8 cellular contexts compared by ENCODE assay signal in the genomic region with DNA sequence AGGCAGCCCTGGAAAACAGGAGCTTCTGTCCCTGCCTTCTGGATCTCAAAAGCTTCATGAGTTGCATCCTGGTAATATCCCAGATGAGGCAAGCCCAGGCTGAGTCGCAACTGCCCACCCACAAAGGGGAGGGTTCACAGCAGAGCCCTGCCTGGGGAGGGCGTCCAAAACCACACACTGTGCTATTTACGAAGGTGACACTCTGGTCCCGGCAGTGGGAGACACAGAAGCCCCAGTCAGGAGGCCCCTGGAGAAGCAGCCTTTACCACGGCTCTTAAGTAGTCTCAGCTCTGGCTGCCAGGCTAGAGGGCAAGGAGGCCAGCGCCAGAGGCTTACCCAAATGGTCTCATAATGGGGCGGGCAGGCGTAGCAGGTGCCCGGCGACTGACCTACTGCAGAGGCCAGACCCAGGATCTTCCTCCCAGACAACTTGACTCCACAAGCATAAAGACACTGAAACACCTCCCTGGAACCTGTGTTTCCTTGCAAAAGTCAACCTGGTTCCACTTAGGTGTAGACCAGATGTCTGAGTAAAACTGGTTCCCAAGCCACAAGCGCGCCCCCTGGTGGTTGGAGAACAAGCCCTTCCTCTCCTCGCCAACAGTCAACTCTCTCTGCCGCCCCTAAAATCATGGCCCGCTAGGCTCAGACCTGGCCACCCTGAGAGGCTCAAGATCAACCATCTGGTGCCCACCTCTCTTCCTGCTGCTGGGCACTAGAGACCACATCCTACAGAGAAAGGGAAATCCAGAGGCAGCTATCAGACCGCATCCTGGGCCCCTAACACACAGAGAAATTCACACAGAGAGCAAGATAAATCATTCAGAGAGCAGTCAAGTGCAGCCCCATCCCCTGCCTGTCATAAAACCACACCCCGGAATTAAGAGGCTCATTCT. TPM values are rescaled to one million over a fixed set of nuclear protein-coding genes. Genes with fewer than 3 reads are reported as not detected.
DNase-seq lines count a peak whose midpoint lies in the region; ATAC-seq lines count a peak whose summit lies in the region.

No MANE protein-coding gene starts in this region.

- H3K4me1 Mint-ChIP-seq in activated CD4-positive, alpha-beta T cell treated with anti-CD3 and anti-CD28 coated beads, Interleukin-2, amount 10 ng/mL, durations not matched to agents 7 days and 5 days = peaks cover 24% of the 10 kb centered on the region

- H3K9me3 Mint-ChIP-seq in activated CD4-positive, alpha-beta T cell treated with anti-CD3 and anti-CD28 coated beads, Interleukin-2, amount 10 ng/mL, durations not matched to agents 7 days and 5 days = no peaks in the 10 kb centered on the region

- H3K36me3 Mint-ChIP-seq in activated CD4-positive, alpha-beta T cell treated with anti-CD3 and anti-CD28 coated beads, Interleukin-2, amount 10 ng/mL, durations not matched to agents 7 days and 5 days (ENCODE audit: low read depth) = peaks cover 21% of the 10 kb centered on the region

- no peak overlapping the region for H3K27ac Mint-ChIP-seq in activated CD4-positive, alpha-beta T cell treated with anti-CD3 and anti-CD28 coated beads, Interleukin-2, amount 10 ng/mL, durations not matched to agents 7 days and 5 days

- peak; percentile 27 to 39 for DNase-seq in AML-193 (lab: John Stamatoyannopoulos, UW)
- peak; percentile 17 for DNase-seq in NCI-H187 treated with DMSO at 0.1 percent for 48 hours (lab: John Stamatoyannopoulos, UW)
- peak; percentile 94 for DNase-seq in activated CD4-positive, alpha-beta T cell treated with anti-CD3 and anti-CD28 coated beads, Interleukin-2, amount 10 ng/mL, durations not matched to agents 7 days and 5 days
- peak; percentile 28 to 59 for DNase-seq in dermis microvascular lymphatic vessel endothelial cell (ENCODE audit: low read depth in 2 of 2)
- DNase-seq in lung microvascular endothelial cell (ENCODE audit: low read depth in 2 of 2) = peak; percentile 68 to 76
- peak; percentile 91 for DNase-seq in stimulated activated CD8-positive, alpha-beta memory T cell treated with anti-CD3 and anti-CD28 coated beads, Interleukin-12 subunit alpha, Interleukin-12 subunit beta, amount 100 ng/mL, for 1 hour (ENCODE audit: low read depth)

- CTCF ChIA-PET in activated CD4-positive, alpha-beta T cell treated with anti-CD3 and anti-CD28 coated beads, Interleukin-2, amount 10 ng/mL, durations not matched to agents 7 days and 5 days (lab: Charles Lee) = interaction anchor here (1.0 to 1.5 kb wide), 4 partner anchors 12 to 324 kb away, joined by 3 to 4 read pairs (median 4); no protein-coding TSS in a partner anchor

- peaks cover 16% of the 10 kb centered on the region for H3K27me3 Mint-ChIP-seq in activated CD4-positive, alpha-beta T cell treated with anti-CD3 and anti-CD28 coated beads, Interleukin-2, amount 10 ng/mL, durations not matched to agents 7 days and 5 days

- POLR2A ChIA-PET in activated CD4-positive, alpha-beta T cell treated with anti-CD3 and anti-CD28 coated beads, Interleukin-2, amount 10 ng/mL, durations not matched to agents 7 days and 5 days (lab: Charles Lee) = no interaction called here

- peak; percentile 40 for ATAC-seq in GM18909 (IDR thresholded peaks at IDR 0.05; ENCODE audit: poor library complexity, unreplicated experiment)
- ATAC-seq in HG03108 (IDR thresholded peaks at IDR 0.05; ENCODE audit: unreplicated experiment) = no peak

- H3K4me3 Mint-ChIP-seq in activated CD4-positive, alpha-beta T cell treated with anti-CD3 and anti-CD28 coated beads, Interleukin-2, amount 10 ng/mL, durations not matched to agents 7 days and 5 days = no peak overlapping the region

RNA-seq across cellular contexts. Expression of gene AXIN2, which starts 5.2 kb away (rescaled TPM):
- total RNA-seq in activated CD4-positive, alpha-beta T cell treated with anti-CD3 and anti-CD28 coated beads, Interleukin-2, amount 10 ng/mL, durations not matched to agents 7 days and 5 days = 10 to 100 TPM; 12.7 to 13.4 TPM
- total RNA-seq in dermis microvascular lymphatic vessel endothelial cell (1.6 and 2.1 TPM in 2 replicates), lung microvascular endothelial cell (1.6 and 2.4 TPM in 2 replicates)

Comparison
In these comparisons a context has a peak if more than half of its experiments do, and no peak if none do; other contexts are left out.
1. DNase-seq: peak in every context shown above with its lines; median percentile 94 in activated CD4-positive, alpha-beta T cell treated with anti-CD3 and anti-CD28 coated beads, Interleukin-2, amount 10 ng/mL, durations not matched to agents 7 days and 5 days; 91 in stimulated activated CD8-positive, alpha-beta memory T cell treated with anti-CD3 and anti-CD28 coated beads, Interleukin-12 subunit alpha, Interleukin-12 subunit beta, amount 100 ng/mL, for 1 hour; 72 in lung microvascular endothelial cell; 44 in dermis microvascular lymphatic vessel endothelial cell; 33 in AML-193; 17 in NCI-H187 treated with DMSO at 0.1 percent for 48 hours.